In genomic region chr2:46134531-46135229, GRCh38 we compare ENCODE assay signal across 10 cellular contexts.
DNase-seq lines count a peak whose midpoint lies in the region; ATAC-seq and TF ChIP-seq lines count a peak whose summit lies in the region.
"Had no signal": no experiment of that assay in that cellular context is flagged by ENCODE, and none has a peak within 500 bp of the region (broad histone marks: within the 10 kb centered on the region; RNA-seq: fewer than 3 reads in every experiment).

No MANE protein-coding gene starts in this region.

- peaks cover 3% of the 10 kb centered on the region for H3K4me1 ChIP-seq in A673 (ENCODE audit: insufficient read depth, low read length, poor library complexity, severe bottlenecking)
- H3K4me1 ChIP-seq in muscle layer of colon (ENCODE audit: insufficient read depth, low read length) = no peaks in the 10 kb centered on the region

- no TSS peak for BruUV-seq in A673 (replicated peaks; lab: Mats Ljungman, UMichigan)

- H3K9ac ChIP-seq in muscle layer of colon (ENCODE audit: low read length) = no peak overlapping the region

- no peak for TF ChIP-seq CTCF in A673 (conservative IDR thresholded peaks at IDR 0.05; ENCODE audit: low read depth, low read length)

- ATAC-seq in esophagus mucosa (peak; percentile 67), HG03196 (IDR thresholded peaks at IDR 0.05; ENCODE audit: unreplicated experiment) (no peak)

- intact Hi-C loops in A673 (cut with micrococcal nuclease; ENCODE audit: unreplicated experiment) = no loop called here

- H3K27ac ChIP-seq in A673 (ENCODE audit: low read depth, low read length, poor library complexity, severe bottlenecking) (peak overlapping the region; percentile 7), muscle layer of colon (ENCODE audit: low read depth, low read length) (peak overlapping the region; percentile 28)

- H3K27me3 ChIP-seq in A673 (replicated peaks; ENCODE audit: insufficient read depth, low read depth, low read length, poor library complexity) (no peaks in the 10 kb centered on the region), muscle layer of colon (ENCODE audit: control insufficient read depth in 1 of 2, insufficient read depth in 2 of 2, low read length in 2 of 2) (no peaks in the 10 kb centered on the region)

- CTCF ChIA-PET in A673 (lab: Charles Lee) = no interaction called here

- H3K36me3 ChIP-seq in A673 (ENCODE audit: insufficient read depth, low read length, poor library complexity, severe bottlenecking) (no peaks in the 10 kb centered on the region), muscle layer of colon (ENCODE audit: insufficient read depth, low read length) (no peaks in the 10 kb centered on the region)

- H3K9me3 ChIP-seq in A673 (ENCODE audit: low read depth, low read length, poor library complexity, severe bottlenecking) (no peaks in the 10 kb centered on the region), muscle layer of colon (ENCODE audit: low read length) (no peaks in the 10 kb centered on the region)

- DNase-seq in A673 (ENCODE audit: low spot score) (peak; percentile 62), NCI-H2171 treated with DMSO at 0.1 percent for 48 hours (lab: John Stamatoyannopoulos, UW) (peak; percentile 95)
- no peak for DNase-seq in activated naive CD4-positive, alpha-beta T cell treated with anti-CD3 and anti-CD28 coated beads, Interleukin-2, amount 50 U/mL, for 16 hours
- no peak for DNase-seq in stimulated activated CD4-positive, alpha-beta T cell treated with anti-CD3 and anti-CD28 coated beads, Interleukin-2, amount 100 ng/mL, for 24 hours
- DNase-seq in activated CD8-positive, alpha-beta memory T cell treated with anti-CD3 and anti-CD28 coated beads, Interleukin-2, amount 50 U/mL, for 4 hours = no peak
- DNase-seq: Karpas-422, nephron progenitor cell had no signal

- H3K4me3 ChIP-seq in A673 (ENCODE audit: low read depth, low read length, poor library complexity, severe bottlenecking) (no peak overlapping the region), muscle layer of colon (ENCODE audit: low read depth in 1 of 2, low read length in 2 of 2) (no peak overlapping the region)

- POLR2A ChIA-PET in A673 (lab: Charles Lee; ENCODE audit: low non-redundant PET) = no interaction called here

Comparison
In these comparisons a context has a peak if more than half of its experiments do, and no peak if none do; other contexts are left out.
1. DNase-seq: peak in A673 (single experiment) and NCI-H2171 treated with DMSO at 0.1 percent for 48 hours (single experiment); none in activated naive CD4-positive, alpha-beta T cell treated with anti-CD3 and anti-CD28 coated beads, Interleukin-2, amount 50 U/mL, for 16 hours (single experiment), stimulated activated CD4-positive, alpha-beta T cell treated with anti-CD3 and anti-CD28 coated beads, Interleukin-2, amount 100 ng/mL, for 24 hours (0 of 2) and activated CD8-positive, alpha-beta memory T cell treated with anti-CD3 and anti-CD28 coated beads, Interleukin-2, amount 50 U/mL, for 4 hours (single experiment).